ENCODE assay signal across 8 cellular contexts in genomic region chr3:105365536-105366301, GRCh38. TPM values are rescaled to one million over a fixed set of nuclear protein-coding genes. Genes with fewer than 3 reads are reported as not detected.
DNase-seq lines count a peak whose midpoint lies in the region; ATAC-seq and TF ChIP-seq lines count a peak whose summit lies in the region.

No MANE protein-coding gene starts in this region.

- H3K4me1 Mint-ChIP-seq in naive thymus-derived CD8-positive, alpha-beta T cell: peaks cover 24 to 38% (median 29%) of the 10 kb centered on the region in 4 donors

- peak overlapping the region; percentile 84 to 97 (median 91) for H3K4me3 Mint-ChIP-seq in naive thymus-derived CD8-positive, alpha-beta T cell

- no peak for TF ChIP-seq POLR2A in esophagus muscularis mucosa (IDR thresholded peaks at IDR 0.05; ENCODE audit: low read depth)

- no peaks in the 10 kb centered on the region; the same call in 1 of the 2 replicates for H3K9me3 ChIP-seq in AG04450 (ENCODE audit: control insufficient read depth, insufficient read depth, low read length)
- no peaks in the 10 kb centered on the region for H3K9me3 ChIP-seq in esophagus muscularis mucosa

- POLR2A ChIA-PET in AG04450 (lab: Yijun Ruan, JAX): interaction anchor here (0.7 to 1.5 kb wide), 4 partner anchors 11 to 822 kb away, joined by 3 to 10 read pairs (median 4); no protein-coding TSS in a partner anchor
- POLR2A ChIA-PET in naive thymus-derived CD8-positive, alpha-beta T cell (lab: Charles Lee): no interaction called here

- H3K27me3 ChIP-seq in AG04450 (ENCODE audit: control insufficient read depth, insufficient read depth, low read length) (no peaks in the 10 kb centered on the region), H7 (ENCODE audit: control insufficient read depth, insufficient read depth, low read length) (peaks cover 19% of the 10 kb centered on the region), esophagus muscularis mucosa (no peaks in the 10 kb centered on the region)

- intact Hi-C loops in esophagus muscularis mucosa (cut with DNase I): loop anchor here (5.0 kb wide), 2 partner anchors 152 to 738 kb away; no protein-coding TSS in a partner anchor

- ATAC-seq in naive thymus-derived CD8-positive, alpha-beta T cell: no peak
- no peak for ATAC-seq in left lobe of liver
- ATAC-seq in HG02798 (IDR thresholded peaks at IDR 0.05; ENCODE audit: poor library complexity, unreplicated experiment): no peak
- no peak for ATAC-seq in HG03139 (IDR thresholded peaks at IDR 0.05; ENCODE audit: unreplicated experiment)

- no peaks in the 10 kb centered on the region for H3K36me3 ChIP-seq in H7 (replicated peaks; ENCODE audit: control insufficient read depth, insufficient read depth, low read length)
- no peaks in the 10 kb centered on the region for H3K36me3 ChIP-seq in esophagus muscularis mucosa

- no peaks in the 10 kb centered on the region for H3K36me3 Mint-ChIP-seq in naive thymus-derived CD8-positive, alpha-beta T cell

- H3K4me3 ChIP-seq in AG04450 (ENCODE audit: low read depth, low read length) (peak overlapping the region; percentile 76), H7 (ENCODE audit: insufficient read depth, low read depth, low read length) (peak overlapping the region; percentile 55), esophagus muscularis mucosa (peak overlapping the region; percentile 66 to 74 (median 70))

- no peak for TF ChIP-seq EP300 in esophagus muscularis mucosa (IDR thresholded peaks at IDR 0.05)

- peaks cover 7 to 19% (median 10%) of the 10 kb centered on the region in 5 donors for H3K27me3 Mint-ChIP-seq in naive thymus-derived CD8-positive, alpha-beta T cell

- CTCF ChIA-PET in AG04450 (lab: Charles Lee): interaction anchor here (1.0 to 9.9 kb wide), 14 partner anchors 11 to 1092 kb away, joined by 3 to 82 read pairs (median 4); no protein-coding TSS in a partner anchor

- H3K27ac Mint-ChIP-seq in naive thymus-derived CD8-positive, alpha-beta T cell: peak overlapping the region in 5 of 10 donors; percentile 12 to 76 (median 57)

- no peaks in the 10 kb centered on the region for H3K9me3 Mint-ChIP-seq in naive thymus-derived CD8-positive, alpha-beta T cell

- H3K27ac ChIP-seq in AG04450 (ENCODE audit: low read depth, low read length) (peak overlapping the region; percentile 93), esophagus muscularis mucosa (replicated peaks in 1 of 4) (peak overlapping the region; percentile 74 to 82 (median 76))

- 5% methylated on average over 24 of the region's 24 CpGs for WGBS in esophagus muscularis mucosa

- H3K4me1 ChIP-seq in esophagus muscularis mucosa: peaks cover 32 to 44% (median 39%) of the 10 kb centered on the region in 4 donors

- DNase-seq in AG04450 (ENCODE audit: low read depth, low spot score): no peak
- peak; percentile 10 for DNase-seq in H7
- DNase-seq in SW480 (ENCODE audit: low spot score): peak; percentile 6
- no peak for DNase-seq in esophagus muscularis mucosa (ENCODE audit: extremely low spot score)
- DNase-seq in naive thymus-derived CD8-positive, alpha-beta T cell: peak in 2 of 10 donors; percentile 5 to 12
- DNase-seq in left lobe of liver (ENCODE audit: low spot score): no peak

- TF ChIP-seq CTCF in AG04450 (IDR thresholded peaks at IDR 0.05; ENCODE audit: low read depth, low read length) (no peak), esophagus muscularis mucosa (IDR thresholded peaks at IDR 0.05) (no peak)

RNA-seq across cellular contexts. Expression of gene ALCAM, which starts 1.0 kb away (rescaled TPM):
- polyA plus RNA-seq in AG04450 (2011; rRNA removed): 198 and 275 TPM in 2 replicates
- 109 and 223 TPM in 2 replicates for polyA minus RNA-seq in AG04450 (2011; rRNA and poly(A)+ RNA removed)
- 21.1 and 35.2 TPM in 2 replicates for total RNA-seq in H7 (2014; rRNA removed; shearing (Covaris generic))
- total RNA-seq in esophagus muscularis mucosa: 10 to 100 TPM; 19.0 to 26.2 (median 22.6) TPM
- total RNA-seq in naive thymus-derived CD8-positive, alpha-beta T cell: 1 to 10 TPM; 2.7 to 3.1 TPM
- 1 to 10 TPM in 2 of 3 donors, under 1 TPM in 1; 0.41 to 1.8 (median 1.5) TPM for polyA plus RNA-seq in naive thymus-derived CD8-positive, alpha-beta T cell
- 25.0 TPM for total RNA-seq in left lobe of liver

Comparison
In these comparisons a context has a peak if more than half of its experiments do, and no peak if none do; other contexts are left out.
1. DNase-seq: peak in H7 (single experiment) and SW480 (single experiment); none in AG04450 (single experiment), esophagus muscularis mucosa (single experiment) and left lobe of liver (single experiment).
2. Peak in every context shown above with its lines, with median percentiles within 50 percentile points of each other: H3K4me3 ChIP-seq.